Comparison of ENCODE assay signal across 26 cellular contexts in the genomic region with DNA sequence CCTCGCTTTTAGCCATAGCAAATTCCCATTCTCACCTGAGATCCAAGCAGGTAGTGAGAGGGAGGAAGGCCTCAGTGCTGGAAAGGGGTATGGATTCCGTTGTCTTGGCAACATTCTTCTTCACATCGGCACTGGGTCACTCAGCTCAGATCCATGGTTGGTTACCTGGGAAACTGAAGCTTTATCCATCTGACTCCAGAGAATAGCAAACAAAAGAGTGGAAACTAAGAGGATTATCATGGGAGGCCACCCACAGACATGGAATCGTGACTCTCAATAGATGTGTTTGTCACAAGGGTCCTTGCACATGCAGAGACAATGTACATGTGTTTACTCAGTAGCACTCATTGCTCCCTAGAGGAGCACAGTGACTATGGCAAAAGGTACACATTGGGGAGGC.
"Had no signal": no experiment of that assay in that cellular context is flagged by ENCODE, and none has a peak within 500 bp of the region (broad histone marks: within the 10 kb centered on the region; RNA-seq: fewer than 3 reads in every experiment).

No MANE protein-coding gene starts in this region.

- ATAC-seq: activated CD8-positive, alpha-beta T cell treated with anti-CD3 and anti-CD28 coated beads, Interleukin-2, amount 10 ng/mL, durations not matched to agents 7 days and 5 days; WTC11 had no signal

- H3K36me3 Mint-ChIP-seq: activated naive CD4-positive, alpha-beta T cell treated with anti-CD3 and anti-CD28 coated beads, Interleukin-2, amount 50 U/mL, for 24 hours; brain; IgD-negative memory B cell; WTC11 had no signal

- H3K27me3 Mint-ChIP-seq: activated naive CD4-positive, alpha-beta T cell treated with anti-CD3 and anti-CD28 coated beads, Interleukin-2, amount 50 U/mL, for 24 hours had no signal

- H3K4me3 Mint-ChIP-seq: activated CD8-positive, alpha-beta T cell treated with anti-CD3 and anti-CD28 coated beads, Interleukin-2, amount 10 ng/mL, durations not matched to agents 7 days and 5 days; activated naive CD4-positive, alpha-beta T cell treated with anti-CD3 and anti-CD28 coated beads, Interleukin-2, amount 50 U/mL, for 24 hours; IgD-negative memory B cell; T-helper 2 cell treated with Interferon-gamma antibody and Interleukin-4, amounts not matched to agents 5 μg/mL and 100 μg/mL, for 36 hours; WTC11 had no signal

- DNase-seq: activated CD4-positive, alpha-beta T cell treated with anti-CD3 and anti-CD28 coated beads for 48 hours; activated CD4-positive, alpha-beta T cell treated with anti-CD3 and anti-CD28 coated beads, Interleukin-2, amount 50 U/mL, for 4 hours; activated CD4-positive, CD25-positive, alpha-beta regulatory T cell treated with anti-CD3 and anti-CD28 coated beads, Interleukin-2, amount 50 U/mL, for 72 hours; activated CD8-positive, alpha-beta memory T cell treated with anti-CD3 and anti-CD28 coated beads, Interleukin-2, amount 50 U/mL, for 48 hours; activated CD8-positive, alpha-beta T cell treated with anti-CD3 and anti-CD28 coated beads, Interleukin-2, amount 10 ng/mL, durations not matched to agents 7 days and 5 days; activated effector memory CD4-positive, alpha-beta T cell treated with Interleukin-2 at 50 U/mL for 16 hours; activated naive CD4-positive, alpha-beta T cell; activated T-cell treated with anti-CD3 and anti-CD28 coated beads, Interleukin-2, amount 50 U/mL, for 1 hour; KG1; NCI-H1048; NCI-H1436 treated with DMSO at 0.1 percent for 48 hours; NCI-H187; NCI-H2081; NCI-H2171 treated with DMSO at 0.1 percent for 48 hours; NCI-H226; NCI-H510A treated with DMSO at 0.1 percent for 48 hours; NCI-H69; SIG-M5 had no signal

- H3K9me3 ChIP-seq: ascending aorta had no signal

- H3K36me3 ChIP-seq: ascending aorta, cardiac muscle cell had no signal

- H3K27me3 ChIP-seq: ascending aorta, cardiac muscle cell had no signal

- H3K4me3 ChIP-seq: ascending aorta, cardiac muscle cell, SK-N-MC had no signal

- H3K27ac Mint-ChIP-seq: activated CD8-positive, alpha-beta T cell treated with anti-CD3 and anti-CD28 coated beads, Interleukin-2, amount 10 ng/mL, durations not matched to agents 7 days and 5 days; activated naive CD4-positive, alpha-beta T cell treated with anti-CD3 and anti-CD28 coated beads, Interleukin-2, amount 50 U/mL, for 24 hours; IgD-negative memory B cell; T-helper 2 cell treated with Interferon-gamma antibody and Interleukin-4, amounts not matched to agents 5 μg/mL and 100 μg/mL, for 36 hours; WTC11 had no signal

- H3K9me3 Mint-ChIP-seq: activated naive CD4-positive, alpha-beta T cell treated with anti-CD3 and anti-CD28 coated beads, Interleukin-2, amount 50 U/mL, for 24 hours; IgD-negative memory B cell; T-helper 2 cell treated with Interferon-gamma antibody and Interleukin-4, amounts not matched to agents 5 μg/mL and 100 μg/mL, for 36 hours; WTC11 had no signal

- H3K27ac ChIP-seq: ascending aorta, cardiac muscle cell, SK-N-MC had no signal
